In genomic region chr6:33787336-33787953, GRCh38 we compare ENCODE assay signal across 8 cellular contexts. TPM values are rescaled to one million over a fixed set of nuclear protein-coding genes. Genes with fewer than 3 reads are reported as not detected.
DNase-seq lines count a peak whose midpoint lies in the region; TF ChIP-seq lines count a peak whose summit lies in the region.

No MANE protein-coding gene starts in this region.

- in situ Hi-C loops in brain microvascular endothelial cell (cut with HindIII; ENCODE audit: low pct_ligation_motif_present, low sequenced_read_pairs): no loop called here

- H2AFZ ChIP-seq in ACC112 (ENCODE audit: low read length, unreplicated experiment): no peak overlapping the region

- peaks cover 46% of the 10 kb centered on the region for H3K4me1 ChIP-seq in ACC112 (ENCODE audit: control insufficient read depth, insufficient read depth, low read length, unreplicated experiment)
- peaks cover 63% of the 10 kb centered on the region for H3K4me1 ChIP-seq in HUES48 (ENCODE audit: control insufficient read depth, insufficient read depth, low read length)
- peaks cover 56% of the 10 kb centered on the region for H3K4me1 ChIP-seq in mesodermal cell (ENCODE audit: control insufficient read depth, insufficient read depth, low read length, poor library complexity, severe bottlenecking)

- H3K27ac ChIP-seq in ACC112 (ENCODE audit: low read depth, low read length) (peak overlapping the region; percentile 77), HUES48 (ENCODE audit: low read depth, low read length) (peak overlapping the region; percentile 81), brain microvascular endothelial cell (peak overlapping the region; percentile 92), mesodermal cell (ENCODE audit: low read depth, low read length, severe bottlenecking) (peak overlapping the region; percentile 85)

- no peak for TF ChIP-seq CTCF in brain microvascular endothelial cell (IDR thresholded peaks at IDR 0.05; ENCODE audit: low read depth, low read length, missing control alignments)

- H3K4me3 ChIP-seq in ACC112 (ENCODE audit: low read depth, low read length): peak overlapping the region; percentile 81
- peak overlapping the region; percentile 83 for H3K4me3 ChIP-seq in HUES48 (ENCODE audit: low read depth, low read length)
- peak overlapping the region; percentile 69 for H3K4me3 ChIP-seq in brain microvascular endothelial cell (ENCODE audit: low read depth, low read length)
- peak overlapping the region; percentile 75 for H3K4me3 ChIP-seq in mesodermal cell (ENCODE audit: extremely low read depth, insufficient read depth, low read length, poor library complexity, severe bottlenecking)

- WGBS in mesodermal cell (ENCODE audit: insufficient coverage in 2 of 2), 2 experiments: 81 to 87% methylated on average over 3 to 5 of the region's 7 CpGs

- 0 out of 2 replicates have a peak overlapping the region, but pooled peaks have one; percentile 0 for H3K9ac ChIP-seq in HUES48 (ENCODE audit: low read depth, low read length)

- peaks cover 50% of the 10 kb centered on the region for H3K79me2 ChIP-seq in ACC112 (ENCODE audit: control insufficient read depth, insufficient read depth, low read length, unreplicated experiment)

- H3K9me3 ChIP-seq in HUES48 (ENCODE audit: control insufficient read depth, insufficient read depth, low read length) (no peaks in the 10 kb centered on the region), mesodermal cell (ENCODE audit: control insufficient read depth, low read length) (no peaks in the 10 kb centered on the region)

- DNase-seq in brain microvascular endothelial cell (no peak), cerebellum (ENCODE audit: low spot score) (no peak), A172 (ENCODE audit: low spot score) (no peak), MV-4-11 (lab: John Stamatoyannopoulos, UW) (no peak), NCI-H526 (lab: John Stamatoyannopoulos, UW) (no peak)

- peaks cover 23% of the 10 kb centered on the region for H3K36me3 ChIP-seq in ACC112 (ENCODE audit: insufficient read depth, low read length)
- H3K36me3 ChIP-seq in HUES48 (ENCODE audit: control insufficient read depth, insufficient read depth, low read length): peaks cover 25% of the 10 kb centered on the region
- peaks cover 18% of the 10 kb centered on the region for H3K36me3 ChIP-seq in brain microvascular endothelial cell (replicated peaks)
- H3K36me3 ChIP-seq in mesodermal cell (ENCODE audit: control insufficient read depth, insufficient read depth, low read length): peaks cover 49% of the 10 kb centered on the region

- H3K27me3 ChIP-seq in ACC112 (ENCODE audit: insufficient read depth, low read length) (no peaks in the 10 kb centered on the region), HUES48 (ENCODE audit: control insufficient read depth, insufficient read depth, low read length) (no peaks in the 10 kb centered on the region), brain microvascular endothelial cell (replicated peaks) (no peaks in the 10 kb centered on the region)

RNA-seq across cellular contexts. Expression of gene LEMD2, which starts 1.5 kb away (rescaled TPM):
- polyA plus RNA-seq in mesodermal cell (2013, experiment 1 of 2): 66.6 TPM
- 61.4 TPM for polyA plus RNA-seq in mesodermal cell (2013, experiment 2 of 2)
- 37.0 TPM for total RNA-seq in cerebellum
- total RNA-seq in A172 (2014; rRNA removed; shearing (Covaris generic)): 48.8 and 50.8 TPM in 2 replicates

RNA-seq across cellular contexts. Expression of gene MLN, which starts 16.4 kb away (rescaled TPM):
- not detected for polyA plus RNA-seq in mesodermal cell (2013, experiment 1 of 2)
- not detected for polyA plus RNA-seq in mesodermal cell (2013, experiment 2 of 2)
- not detected for total RNA-seq in cerebellum
- total RNA-seq in A172 (2014; rRNA removed; shearing (Covaris generic)): not detected in 2 replicates

RNA-seq across cellular contexts. Expression of gene IP6K3, which starts 40.7 kb away (rescaled TPM):
- 6.5 TPM for polyA plus RNA-seq in mesodermal cell (2013, experiment 1 of 2)
- polyA plus RNA-seq in mesodermal cell (2013, experiment 2 of 2): 6.4 TPM
- total RNA-seq in cerebellum: 0.27 TPM
- 6.8 and 6.9 TPM in 2 replicates for total RNA-seq in A172 (2014; rRNA removed; shearing (Covaris generic))
